ENCODE assay signal across 8 cellular contexts in genomic region chr16:9647981-9648701, GRCh38.
DNase-seq lines count a peak whose midpoint lies in the region; ATAC-seq and TF ChIP-seq lines count a peak whose summit lies in the region.

No MANE protein-coding gene starts in this region.

- no peaks in the 10 kb centered on the region for H3K4me1 ChIP-seq in RWPE2 (ENCODE audit: insufficient read depth, poor library complexity, severe bottlenecking)
- no peaks in the 10 kb centered on the region for H3K4me1 ChIP-seq in thoracic aorta (ENCODE audit: control insufficient read depth in 1 of 2, low read depth in 2 of 2)

- DNase-seq in AG04450 (ENCODE audit: low read depth, low spot score) (no peak), GM20000 (ENCODE audit: low spot score) (peak; percentile 26), RWPE2 (ENCODE audit: low spot score) (no peak), left cardiac atrium (no peak), thoracic aorta (ENCODE audit: low spot score) (no peak)

- H3K9me3 ChIP-seq in AG04450 (ENCODE audit: control insufficient read depth, insufficient read depth, low read length), result peaks cover 13% of the 10 kb centered on the region
- no peaks in the 10 kb centered on the region for H3K9me3 ChIP-seq in RWPE2 (ENCODE audit: severe bottlenecking)
- no peaks in the 10 kb centered on the region for H3K9me3 ChIP-seq in thoracic aorta

- H3K27ac ChIP-seq in AG04450 (ENCODE audit: low read depth, low read length), result no peak overlapping the region
- no peak overlapping the region for H3K27ac ChIP-seq in RWPE2 (ENCODE audit: poor library complexity, severe bottlenecking)
- H3K27ac ChIP-seq in thoracic aorta, result no peak overlapping the region

- ATAC-seq in RWPE2 (ENCODE audit: low read depth) (no peak), left cardiac atrium (peak; percentile 53 to 77), thoracic aorta (ENCODE audit: insufficient number of reproducible peaks, low FRiP score, low read depth) (no peak), GM18870 (IDR thresholded peaks at IDR 0.05; ENCODE audit: unreplicated experiment) (no peak), GM21390 (IDR thresholded peaks at IDR 0.05; ENCODE audit: unreplicated experiment) (no peak), HG03280 (IDR thresholded peaks at IDR 0.05; ENCODE audit: unreplicated experiment) (no peak)

- intact Hi-C loops in left cardiac atrium (cut with DNase I), result loop anchor here (5.0 to 10.0 kb wide), 2 partner anchors 534 to 537 kb away; partner anchors contain the start of gene GRIN2A (in 2 of the 2)

- POLR2A ChIA-PET in AG04450 (lab: Yijun Ruan, JAX), result no interaction called here

- H3K36me3 ChIP-seq in RWPE2 (ENCODE audit: low read depth) (no peaks in the 10 kb centered on the region), thoracic aorta (no peaks in the 10 kb centered on the region)

- no peaks in the 10 kb centered on the region for H3K27me3 ChIP-seq in AG04450 (ENCODE audit: control insufficient read depth, insufficient read depth, low read length)
- no peaks in the 10 kb centered on the region for H3K27me3 ChIP-seq in RWPE2 (ENCODE audit: insufficient read depth, poor library complexity, severe bottlenecking)
- no peaks in the 10 kb centered on the region for H3K27me3 ChIP-seq in thoracic aorta (replicated peaks; ENCODE audit: insufficient read depth)

- 0 out of 2 replicates have a peak, but pooled peaks have one; percentile 13 for TF ChIP-seq CTCF in AG04450 (IDR thresholded peaks at IDR 0.05; ENCODE audit: low read depth, low read length)
- peak; percentile 62 for TF ChIP-seq CTCF in GM20000 (IDR thresholded peaks at IDR 0.05; ENCODE audit: extremely low read depth, missing control alignments)
- TF ChIP-seq CTCF in RWPE2 (IDR thresholded peaks at IDR 0.05; ENCODE audit: poor library complexity, severe bottlenecking), result peak; percentile 80
- TF ChIP-seq CTCF in thoracic aorta (IDR thresholded peaks at IDR 0.05), result peak; percentile 64

- H3K4me3 ChIP-seq in AG04450 (ENCODE audit: low read depth, low read length) (no peak overlapping the region), RWPE2 (ENCODE audit: severe bottlenecking) (no peak overlapping the region), thoracic aorta (no peak overlapping the region)

- CTCF ChIA-PET in AG04450 (lab: Charles Lee), result no interaction called here

Comparison
In these comparisons a context has a peak if more than half of its experiments do, and no peak if none do; other contexts are left out.
1. CTCF ChIP-seq: peak in every context shown above with its lines; median percentile 80 in RWPE2; 64 in thoracic aorta; 62 in GM20000; 13 in AG04450.
2. ATAC-seq: peak in left cardiac atrium (2 of 2); none in RWPE2 (single experiment), thoracic aorta (single experiment), GM18870 (single experiment), GM21390 (single experiment) and HG03280 (single experiment).